ENCODE assay signal across 8 cellular contexts in the genomic region with DNA sequence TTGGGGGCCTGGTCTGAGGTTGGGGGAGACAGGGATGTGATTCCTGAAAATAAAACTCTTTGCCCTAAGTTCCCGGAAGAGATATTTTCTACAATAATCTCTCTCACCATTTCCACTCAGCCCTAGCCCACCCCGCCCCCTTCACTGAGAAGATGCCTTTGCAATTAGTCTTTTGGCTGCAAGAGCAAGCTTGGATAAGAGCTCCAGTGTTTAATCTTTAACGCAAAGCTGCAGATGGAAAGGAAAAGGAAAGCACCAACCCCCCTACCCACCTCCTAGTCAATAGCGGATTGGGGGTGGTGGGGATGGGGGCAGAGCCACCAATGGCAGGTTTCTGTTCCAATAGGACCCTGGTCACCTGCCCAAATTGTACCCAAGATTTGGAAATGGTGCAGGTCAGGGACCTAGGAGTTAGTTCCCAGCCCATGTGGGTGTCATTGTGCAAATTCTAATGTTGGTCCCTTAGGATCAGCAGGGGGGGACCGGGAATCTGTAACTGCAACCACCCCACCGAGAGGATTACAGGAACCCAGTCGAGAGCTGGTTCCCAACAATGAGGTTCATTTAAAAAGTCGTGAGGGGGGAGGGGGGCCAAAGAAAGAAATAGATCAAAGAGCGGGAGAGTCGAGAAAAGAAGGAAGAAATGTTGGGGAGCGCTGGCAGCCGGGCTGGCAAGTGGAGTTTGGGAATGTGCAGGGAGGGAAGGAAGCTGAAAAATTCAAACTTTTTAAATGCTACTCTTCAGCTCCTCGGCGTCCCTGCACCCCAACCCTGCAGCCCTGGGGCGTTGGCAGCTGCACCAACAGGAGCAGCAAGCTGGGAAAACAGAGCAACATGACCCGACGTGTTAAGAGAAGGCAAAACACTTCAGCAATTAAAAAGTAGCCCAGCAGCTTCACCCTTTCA. TPM values are rescaled to one million over a fixed set of nuclear protein-coding genes. Genes with fewer than 3 reads are reported as not detected.
A peak's percentile ranks its signal among the peaks of the same experiment; 100 is the strongest.
DNase-seq lines count a peak whose midpoint lies in the region; ATAC-seq and TF ChIP-seq lines count a peak whose summit lies in the region.

No MANE protein-coding gene starts in this region.

- H3K79me2 ChIP-seq in OCI-LY1 (ENCODE audit: insufficient read depth, low read length), result peaks cover 29% of the 10 kb centered on the region

- TF ChIP-seq CTCF in OCI-LY1 (IDR thresholded peaks at IDR 0.05; ENCODE audit: low read length), result no peak

- ATAC-seq in HG03571 (IDR thresholded peaks at IDR 0.05; ENCODE audit: unreplicated experiment) (no peak), HG03097 (IDR thresholded peaks at IDR 0.05; ENCODE audit: low FRiP score, unreplicated experiment) (no peak)

- peak overlapping the region; percentile 98 for H3K27ac ChIP-seq in OCI-LY1 (ENCODE audit: low read depth, low read length, poor library complexity, severe bottlenecking)
- peak overlapping the region; percentile 100 for H3K27ac ChIP-seq in mucosa of rectum (ENCODE audit: low read depth in 2 of 2, low read length in 2 of 2)

- H3K9ac ChIP-seq in OCI-LY1 (ENCODE audit: low read length) (peak overlapping the region; percentile 76), mucosa of rectum (ENCODE audit: low read depth in 1 of 2, low read length in 2 of 2) (peak overlapping the region; percentile 92 to 99)

- peaks cover 17% of the 10 kb centered on the region; the same call in 1 of the 2 replicates for H3F3A ChIP-seq in OCI-LY1 (ENCODE audit: insufficient read depth, low read length)

- H3K4me1 ChIP-seq in OCI-LY1 (ENCODE audit: insufficient read depth, low read length, severe bottlenecking) (peaks cover 62% of the 10 kb centered on the region), mucosa of rectum (ENCODE audit: control insufficient read depth in 2 of 2, insufficient read depth in 2 of 2, low read length in 2 of 2) (peaks cover 20 to 25% of the 10 kb centered on the region in 2 donors)

- H3K9me3 ChIP-seq in OCI-LY1 (ENCODE audit: low read length) (no peaks in the 10 kb centered on the region), mucosa of rectum (ENCODE audit: control insufficient read depth in 2 of 2, low read length in 2 of 2) (no peaks in the 10 kb centered on the region)

- H3K4me2 ChIP-seq in OCI-LY1 (ENCODE audit: low read length), result peak overlapping the region; percentile 96

- no peaks in the 10 kb centered on the region for H3K9me2 ChIP-seq in OCI-LY1 (ENCODE audit: low read depth, low read length)

- H3K27me3 ChIP-seq in OCI-LY1 (ENCODE audit: insufficient read depth, low read length) (no peaks in the 10 kb centered on the region), mucosa of rectum (ENCODE audit: control insufficient read depth in 2 of 2, insufficient read depth in 2 of 2, low read length in 2 of 2) (no peaks in the 10 kb centered on the region)

- no peaks in the 10 kb centered on the region for H4K20me1 ChIP-seq in OCI-LY1 (ENCODE audit: insufficient read depth, low read length)

- H3K4me3 ChIP-seq in GM08714 (ENCODE audit: low read length) (peak overlapping the region; percentile 97), OCI-LY1 (ENCODE audit: low read depth, low read length, poor library complexity, severe bottlenecking) (peak overlapping the region; percentile 84), mucosa of rectum (ENCODE audit: low read length in 2 of 2) (peak overlapping the region; percentile 91 to 100)

- peaks cover 57% of the 10 kb centered on the region for H3K36me3 ChIP-seq in OCI-LY1 (ENCODE audit: insufficient read depth, low read length)
- peaks cover 28 to 30% of the 10 kb centered on the region in 2 donors for H3K36me3 ChIP-seq in mucosa of rectum (ENCODE audit: control insufficient read depth in 2 of 2, insufficient read depth in 2 of 2, low read length in 2 of 2)

- DNase-seq in dermis blood vessel endothelial cell (peak; percentile 30), SKM-1 treated with dmso at 0.1 percent for 144 hours (lab: John Stamatoyannopoulos, UW; ENCODE audit: unreplicated experiment) (no peak), mesenteric fat pad (ENCODE audit: low spot score) (no peak)

- H2AFZ ChIP-seq in OCI-LY1 (ENCODE audit: low read length), result no peak overlapping the region

RNA-seq across cellular contexts. Expression of gene ZFP36L1, which starts 1.5 kb away (rescaled TPM):
- total RNA-seq in dermis blood vessel endothelial cell, result 72.2 and 94.7 TPM in 2 replicates
- total RNA-seq in mesenteric fat pad, result 477 TPM
